ENCODE assay signal across 17 cellular contexts in the genomic region with DNA sequence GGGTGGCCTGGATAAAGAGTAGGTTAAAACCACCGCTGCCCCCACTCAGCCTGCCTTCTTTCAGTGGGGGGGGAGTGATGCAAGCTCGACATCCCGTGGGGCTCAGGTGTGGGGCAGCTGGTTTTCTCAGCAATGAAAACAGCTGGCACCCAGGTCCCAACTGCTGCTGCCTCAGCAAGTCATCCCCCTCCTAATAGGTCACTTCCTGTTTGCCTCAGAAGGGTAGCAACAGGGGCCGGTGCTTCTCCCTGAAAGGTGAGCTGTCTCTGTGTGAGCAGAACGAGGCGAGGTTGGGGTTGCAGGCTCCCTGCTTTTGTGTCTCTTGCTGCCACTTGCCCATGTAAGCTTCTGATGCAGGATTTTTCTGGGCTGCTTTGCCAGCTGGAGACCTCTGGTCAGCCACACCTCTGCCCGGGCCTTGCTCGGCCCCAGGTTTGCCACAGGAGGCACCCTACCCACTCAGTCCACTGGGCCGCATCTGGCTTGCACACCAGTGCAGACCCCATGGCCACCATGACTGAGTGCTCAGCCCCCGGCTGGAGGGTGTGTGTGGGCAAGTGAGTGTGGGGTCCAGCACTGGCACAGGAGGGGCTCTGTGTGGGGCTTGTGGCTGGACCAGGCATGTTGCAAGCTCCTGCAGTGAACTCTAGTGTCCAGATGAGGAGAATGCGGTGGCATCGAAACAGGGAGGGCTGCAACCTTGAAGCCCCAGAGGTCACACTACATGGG. TPM values are rescaled to one million over a fixed set of nuclear protein-coding genes. Genes with fewer than 3 reads are reported as not detected.
DNase-seq lines count a peak whose midpoint lies in the region; ATAC-seq, FAIRE-seq and TF ChIP-seq lines count a peak whose summit lies in the region.
"Had no signal": no experiment of that assay in that cellular context is flagged by ENCODE, and none has a peak within 500 bp of the region (broad histone marks: within the 10 kb centered on the region; RNA-seq: fewer than 3 reads in every experiment).

No MANE protein-coding gene starts in this region.

- no peak overlapping the region for H3K4ac ChIP-seq in H9 (ENCODE audit: low read depth, low read length)

- H4K8ac ChIP-seq in H9 (replicated peaks; ENCODE audit: insufficient read length, low read depth, low read length), result no peak overlapping the region

- no peak overlapping the region for H4K91ac ChIP-seq in H9 (ENCODE audit: insufficient read length, low read depth, low read length)

- H3K9ac ChIP-seq in H9 (ENCODE audit: extremely low read depth, insufficient read length, low read length), result no peak overlapping the region
- H3K9ac ChIP-seq in HepG2 (ENCODE audit: insufficient read depth, low read depth, low read length), result no peak overlapping the region

- in situ Hi-C loops in HepG2 (cut with HindIII; ENCODE audit: extremely low pct_ligation_motif_present, low pct_unique_long_range_greater_than_20kb), result no loop called here

- H2BK120ac ChIP-seq in H9 (ENCODE audit: low read depth, low read length, poor library complexity, severe bottlenecking), result no peak overlapping the region

- no peaks in the 10 kb centered on the region for H3K4me1 ChIP-seq in H9 (ENCODE audit: insufficient read depth, low read length)
- peaks cover 6% of the 10 kb centered on the region for H3K4me1 ChIP-seq in HepG2 (ENCODE audit: insufficient read depth, low read length)
- H3K4me1 ChIP-seq: right lobe of liver, uterus had no signal

- no CpG with 5 or more reads among the region's 12 CpGs for WGBS in H9 (ENCODE audit: extremely low coverage, insufficient read length, low lambda C conversion rate)
- WGBS in HepG2 (ENCODE audit: low lambda C conversion rate), result 84% methylated on average over 7 of the region's 12 CpGs

- no peaks in the 10 kb centered on the region for H3K9me3 ChIP-seq in H9 (ENCODE audit: control insufficient read depth, low read depth, low read length)
- H3K9me3 ChIP-seq in HepG2 (ENCODE audit: low read length), result no peaks in the 10 kb centered on the region
- no peaks in the 10 kb centered on the region for H3K9me3 ChIP-seq in WERI-Rb-1 (ENCODE audit: severe bottlenecking)
- H3K9me3 ChIP-seq: right lobe of liver, uterus had no signal

- H4K20me1 ChIP-seq in H9 (ENCODE audit: control insufficient read depth, insufficient read depth, insufficient read length), result no peaks in the 10 kb centered on the region
- H4K20me1 ChIP-seq in HepG2 (ENCODE audit: insufficient read depth, low read length), result no peaks in the 10 kb centered on the region

- H3K9me3 Mint-ChIP-seq in H9, result peaks cover 14 to 18% of the 10 kb centered on the region in 2 experiments
- peaks cover 0 to 9% (median 8%) of the 10 kb centered on the region in 3 donors for H3K9me3 Mint-ChIP-seq in T-cell

- TF ChIP-seq RAD21 in HepG2 (CRISPR knock-in tag; IDR thresholded peaks at IDR 0.05), result 0 out of 2 replicates have a peak, but pooled peaks have one; percentile 24

- no peaks in the 10 kb centered on the region for H3K79me1 ChIP-seq in H9 (ENCODE audit: insufficient read depth, low read depth, low read length, poor library complexity, severe bottlenecking)

- no peak for TF ChIP-seq EP300 in HepG2 (IDR thresholded peaks at IDR 0.05; ENCODE audit: low read depth in 2 of 2, low read length in 2 of 2)
- no peak for TF ChIP-seq EP300 in HepG2 (CRISPR knock-in tag; IDR thresholded peaks at IDR 0.05; ENCODE audit: borderline replicate concordance)

- no peak overlapping the region for H3K4me2 ChIP-seq in H9 (ENCODE audit: insufficient read depth, insufficient read length, low read length)
- no peak overlapping the region for H3K4me2 ChIP-seq in HepG2 (ENCODE audit: low read depth, low read length)

- no peak overlapping the region for H3K23ac ChIP-seq in H9 (ENCODE audit: insufficient read length, low read depth, low read length)

- H2BK20ac ChIP-seq in H9 (ENCODE audit: low read depth, low read length, poor library complexity, severe bottlenecking), result no peak overlapping the region

- H2AFZ ChIP-seq in H9 (ENCODE audit: low read length), result no peak overlapping the region
- H2AFZ ChIP-seq in HepG2 (ENCODE audit: low read length), result no peak overlapping the region

- H3K18ac ChIP-seq in H9 (ENCODE audit: insufficient read length, low read depth, low read length), result no peak overlapping the region

- intact Hi-C loops in HepG2 (cut with micrococcal nuclease; ENCODE audit: unreplicated experiment), result no loop called here

- no peak overlapping the region for H4K5ac ChIP-seq in H9 (ENCODE audit: insufficient read length, low read depth, low read length)

- H3K23me2 ChIP-seq in H9 (ENCODE audit: insufficient read length, low read depth, low read length, poor library complexity, severe bottlenecking), result no peaks in the 10 kb centered on the region

- H2BK15ac ChIP-seq in H9 (ENCODE audit: low read depth, low read length), result no peak overlapping the region

- TF ChIP-seq CTCF in H9 (conservative IDR thresholded peaks at IDR 0.05) (0 out of 3 replicates have a peak, but pooled peaks have one; percentile 21), HepG2 (CRISPR knock-in tag; IDR thresholded peaks at IDR 0.05) (peak; percentile 41), WERI-Rb-1 (IDR thresholded peaks at IDR 0.05; ENCODE audit: low read depth, low read length) (no peak)

- CTCF ChIA-PET in T-cell (lab: Charles Lee) (no interaction called here), HepG2 (lab: Yijun Ruan, JAX; ENCODE audit: low intra/inter-chr PET ratio, low total read pairs) (no interaction called here)

- H3K36me3 ChIP-seq in HepG2 (replicated peaks in 1 of 2; ENCODE audit: control insufficient read depth in 1 of 2, insufficient read depth in 2 of 2, low read length in 2 of 2), result no peaks in the 10 kb centered on the region
- no peaks in the 10 kb centered on the region for H3K36me3 ChIP-seq in WERI-Rb-1
- H3K36me3 ChIP-seq: right lobe of liver, uterus had no signal

- H3K36me3 Mint-ChIP-seq in H9 (ENCODE audit: insufficient read depth in 1 of 3, low read depth in 3 of 3) (peaks cover 8 to 21% (median 10%) of the 10 kb centered on the region in 3 experiments), T-cell (peaks cover 6% of the 10 kb centered on the region)

- H3K27ac Mint-ChIP-seq in H9 (peak overlapping the region in 2 of 3 experiments; percentile 37 to 39; a peak in 2 of 7 replicates), T-cell (no peak overlapping the region)
- H3K27ac Mint-ChIP-seq: memory B cell had no signal

- H2BK5ac ChIP-seq in H9 (ENCODE audit: insufficient read length, low read length), result no peak overlapping the region

- H3K27ac ChIP-seq in H9 (ENCODE audit: insufficient read length, low read depth, low read length) (no peak overlapping the region), HepG2 (ENCODE audit: extremely low read length, insufficient read depth, low read length) (no peak overlapping the region), WERI-Rb-1 (no peak overlapping the region)
- H3K27ac ChIP-seq: right lobe of liver, uterus had no signal

- H3T11ph ChIP-seq in H9 (ENCODE audit: low read length), result no peak overlapping the region

- H2AK5ac ChIP-seq in H9 (ENCODE audit: insufficient read length, low read length), result no peak overlapping the region

- H3K14ac ChIP-seq in H9 (ENCODE audit: insufficient read depth, low read length), result no peak overlapping the region

- H3K56ac ChIP-seq in H9 (ENCODE audit: insufficient read length, low read depth, low read length), result no peak overlapping the region

- no peak for FAIRE-seq in HepG2 (lab: Jason Lieb, UNC)

- BruUV-seq in HepG2 (replicated peaks; lab: Mats Ljungman, UMichigan), result no TSS peak

- no peak overlapping the region for H2BK12ac ChIP-seq in H9 (ENCODE audit: insufficient read length, low read depth, low read length)

- ATAC-seq in T-cell (replicated peaks in 1 of 4) (peak in 3 of 4 experiments; percentile 60 to 80 (median 75)), HepG2 (peak; percentile 88), HG02852 (IDR thresholded peaks at IDR 0.05; ENCODE audit: unreplicated experiment) (no peak)

- H3K27me3 ChIP-seq in H9 (ENCODE audit: insufficient read depth, low read length), result no peaks in the 10 kb centered on the region
- no peaks in the 10 kb centered on the region for H3K27me3 ChIP-seq in HepG2 (ENCODE audit: control insufficient read depth in 1 of 2, insufficient read depth in 2 of 2, low read length in 2 of 2)
- H3K27me3 ChIP-seq in WERI-Rb-1 (ENCODE audit: insufficient read depth, low read depth, severe bottlenecking), result no peaks in the 10 kb centered on the region
- H3K27me3 ChIP-seq: right lobe of liver, uterus had no signal

- H3K27me3 Mint-ChIP-seq in H9 (ENCODE audit: low read depth) (no peaks in the 10 kb centered on the region; the same call in 1 of the 2 replicates), T-cell (no peaks in the 10 kb centered on the region)
- H3K27me3 Mint-ChIP-seq: memory B cell had no signal

- no peak for TF ChIP-seq POLR2A in HepG2 (IDR thresholded peaks at IDR 0.05; ENCODE audit: insufficient read depth in 1 of 2, low read depth in 2 of 2, low read length in 2 of 2)

- H3K4me3 ChIP-seq in HepG2 (replicated peaks in 1 of 3; ENCODE audit: insufficient read depth in 1 of 3, low read depth in 2 of 3, low read length in 3 of 3) (no peak overlapping the region), WERI-Rb-1 (ENCODE audit: low read depth, low read length) (no peak overlapping the region)
- H3K4me3 ChIP-seq: right lobe of liver, uterus had no signal

- POLR2A ChIA-PET in T-cell (lab: Charles Lee), result no interaction called here
- POLR2A ChIA-PET in HepG2 (lab: Yijun Ruan, JAX), result no interaction called here

- H3K4me1 Mint-ChIP-seq in H9, result peaks cover 2 to 7% of the 10 kb centered on the region in 2 experiments
- H3K4me1 Mint-ChIP-seq in T-cell, result peaks cover 4 to 8% (median 7%) of the 10 kb centered on the region in 3 donors
- H3K4me1 Mint-ChIP-seq: memory B cell had no signal

- H3K79me2 ChIP-seq in H9 (ENCODE audit: insufficient read depth, low read length) (no peaks in the 10 kb centered on the region), HepG2 (ENCODE audit: insufficient read depth, low read length) (no peaks in the 10 kb centered on the region)

- peak; percentile 17 for DNase-seq in NCI-H82 (lab: John Stamatoyannopoulos, UW)
- no peak for DNase-seq in NCI-H82 treated with DMSO at 0.1 percent for 48 hours (lab: John Stamatoyannopoulos, UW; ENCODE audit: unreplicated experiment)
- DNase-seq in H9, result peak; percentile 78
- DNase-seq in T-cell, result peak in 3 of 34 experiments; percentile 10 to 16 (median 11)
- no peak for DNase-seq in HepG2 (ENCODE audit: low spot score)
- DNase-seq in WERI-Rb-1, result no peak
- DNase-seq in stimulated activated CD8-positive, alpha-beta memory T cell treated with anti-CD3 and anti-CD28 coated beads, Interleukin-4, amount 100 ng/mL, for 48 hours, result no peak
- DNase-seq: activated naive CD4-positive, alpha-beta T cell treated with anti-CD3 and anti-CD28 coated beads, Interleukin-2, amount 50 U/mL, for 16 hours; effector memory CD4-positive, alpha-beta T cell; foreskin melanocyte; NCI-H774; right lobe of liver; SIG-M5; stimulated activated CD4-positive, alpha-beta T cell treated with anti-CD3 and anti-CD28 coated beads, Interleukin-2, amount 100 ng/mL, for 48 hours; uterus had no signal

- H3K4me3 Mint-ChIP-seq in H9 (no peak overlapping the region), T-cell (no peak overlapping the region)
- H3K4me3 Mint-ChIP-seq: memory B cell had no signal

RNA-seq across cellular contexts. Expression of a gene that starts 11.5 kb away (rescaled TPM):
- total RNA-seq in H9 (2021) (46.0 and 49.4 TPM in 2 replicates), T-cell (10 to 100 TPM; 28.6 to 44.1 (median 42.3) TPM), HepG2 (2016; rRNA removed; fragmentation: Illumina TruSeq; extraction: Trizol) (47.5 and 48.6 TPM in 2 replicates)
- total RNA-seq in HepG2 (2016; cell fraction: cytosol; rRNA removed; fragmentation: Illumina TruSeq; extraction: Trizol; ENCODE audit: low read depth), result 36.1 and 38.8 TPM in 2 replicates
- 42.9 and 49.7 TPM in 2 replicates for total RNA-seq in HepG2 (2016; cell fraction: insoluble cytoplasmic fraction; rRNA removed; fragmentation: Illumina TruSeq; extraction: Trizol)
- total RNA-seq in HepG2 (2016; cell fraction: membrane; rRNA removed; fragmentation: Illumina TruSeq; extraction: Trizol), result 46.0 and 48.9 TPM in 2 replicates
- 36.1 and 43.2 TPM in 2 replicates for total RNA-seq in HepG2 (2016; cell fraction: nucleus; rRNA removed; fragmentation: Illumina TruSeq; extraction: Trizol)
- polyA plus RNA-seq in HepG2 (2011; rRNA removed), result 45.6 and 49.2 TPM in 2 replicates
- 33.5 and 52.6 TPM in 2 replicates for polyA plus RNA-seq in HepG2 (2011; cell fraction: cytosol; rRNA removed)
- polyA plus RNA-seq in HepG2 (2011; cell fraction: nucleus; rRNA removed), result 151 and 167 TPM in 2 replicates
- 36.1 and 37.5 TPM in 2 replicates for polyA plus RNA-seq in HepG2 (2012)
- 39.0 and 42.6 TPM in 2 replicates for polyA plus RNA-seq in HepG2 (2016; cell fraction: cytosol; fragmentation: Illumina TruSeq; extraction: Trizol; ENCODE audit: low read depth)
- 48.6 and 51.7 TPM in 2 replicates for polyA plus RNA-seq in HepG2 (2016; cell fraction: insoluble cytoplasmic fraction; fragmentation: Illumina TruSeq; extraction: Trizol; ENCODE audit: low read depth)
- 45.0 and 48.7 TPM in 2 replicates for polyA plus RNA-seq in HepG2 (2016; cell fraction: membrane; fragmentation: Illumina TruSeq; extraction: Trizol; ENCODE audit: low read depth)
- 83.8 and 85.3 TPM in 2 replicates for polyA plus RNA-seq in HepG2 (2016; cell fraction: nucleus; fragmentation: Illumina TruSeq; extraction: Trizol; ENCODE audit: insufficient read depth, low read depth)
- 19.6 and 68.1 TPM in 2 replicates for polyA minus RNA-seq in HepG2 (2011; rRNA and poly(A)+ RNA removed; ENCODE audit: low replicate concordance)
- polyA minus RNA-seq in HepG2 (2011; cell fraction: cytosol; rRNA and poly(A)+ RNA removed), result 23.7 TPM in 2 replicates
- polyA minus RNA-seq in HepG2 (2011; cell fraction: nucleus; rRNA and poly(A)+ RNA removed), result 45.2 and 49.1 TPM in 2 replicates

Comparison
In these comparisons a context has a peak if more than half of its experiments do, and no peak if none do; other contexts are left out.
1. DNase-seq: peak in NCI-H82 (single experiment) and H9 (single experiment); none in NCI-H82 treated with DMSO at 0.1 percent for 48 hours (single experiment), HepG2 (single experiment), WERI-Rb-1 (single experiment) and stimulated activated CD8-positive, alpha-beta memory T cell treated with anti-CD3 and anti-CD28 coated beads, Interleukin-4, amount 100 ng/mL, for 48 hours (single experiment).
2. H3K27ac Mint-ChIP-seq: peak in H9 (2 of 3); none in T-cell (0 of 2).